Comparison of ENCODE assay signal across 24 cellular contexts in the genomic region with DNA sequence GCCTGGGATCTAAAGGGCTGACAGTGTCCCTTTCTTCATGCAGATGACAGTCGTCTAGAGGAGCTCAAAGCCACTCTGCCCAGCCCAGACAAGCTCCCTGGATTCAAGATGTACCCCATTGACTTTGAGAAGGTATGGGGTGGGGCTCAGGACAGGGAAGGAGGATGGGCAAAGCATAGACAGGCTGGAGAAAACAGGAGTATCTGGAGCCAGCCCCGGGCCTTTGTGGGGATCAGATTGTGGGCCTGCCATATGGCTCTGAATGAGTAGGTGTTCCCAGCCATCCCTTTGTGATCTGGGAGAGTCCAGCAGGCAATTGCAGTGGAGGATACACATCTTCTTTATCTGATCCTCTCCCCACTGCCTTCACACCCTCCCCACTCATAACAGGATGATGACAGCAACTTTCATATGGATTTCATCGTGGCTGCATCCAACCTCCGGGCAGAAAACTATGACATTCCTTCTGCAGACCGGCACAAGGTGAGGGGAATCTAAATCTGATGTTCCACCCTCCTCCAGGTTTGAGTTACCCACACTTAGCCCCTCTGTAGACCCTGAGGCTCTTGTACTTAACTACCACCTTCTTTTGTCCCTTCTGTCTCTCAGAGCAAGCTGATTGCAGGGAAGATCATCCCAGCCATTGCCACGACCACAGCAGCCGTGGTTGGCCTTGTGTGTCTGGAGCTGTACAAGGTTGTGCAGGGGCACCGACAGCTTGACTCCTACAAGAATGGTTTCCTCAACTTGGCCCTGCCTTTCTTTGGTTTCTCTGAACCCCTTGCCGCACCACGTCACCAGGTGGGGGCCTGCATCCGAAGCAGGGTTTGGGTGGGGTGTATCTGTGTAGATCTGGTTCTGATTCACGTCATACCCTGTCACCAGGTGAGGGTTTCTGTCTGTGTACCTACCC. TPM values are rescaled to one million over a fixed set of nuclear protein-coding genes. Genes with fewer than 3 reads are reported as not detected.
DNase-seq lines count a peak whose midpoint lies in the region; ATAC-seq and TF ChIP-seq lines count a peak whose summit lies in the region.
"Had no signal": no experiment of that assay in that cellular context is flagged by ENCODE, and none has a peak within 500 bp of the region (broad histone marks: within the 10 kb centered on the region; RNA-seq: fewer than 3 reads in every experiment).

No MANE protein-coding gene starts in this region.

- no peaks in the 10 kb centered on the region for H3K9me3 ChIP-seq in SK-N-MC (ENCODE audit: low read depth, low read length)
- H3K9me3 ChIP-seq in spleen: no peaks in the 10 kb centered on the region
- H3K9me3 ChIP-seq: BLaER1 treated with 17β-estradiol and CSF1 and Interleukin-3, amounts not matched to agents 10 nM and 100 nM; neutrophil; SJCRH30 had no signal

- peaks cover 5 to 14% (median 10%) of the 10 kb centered on the region in 6 donors for H3K4me1 ChIP-seq in spleen
- H3K4me1 ChIP-seq: SJCRH30 had no signal

- H3K9me3 Mint-ChIP-seq in activated naive CD4-positive, alpha-beta T cell treated with anti-CD3 and anti-CD28 coated beads for 36 hours: no peaks in the 10 kb centered on the region
- H3K9me3 Mint-ChIP-seq: activated naive CD4-positive, alpha-beta T cell treated with anti-CD3 and anti-CD28 coated beads, Interleukin-2, amount 50 U/mL, for 72 hours; stimulated activated naive B cell treated with anti-CD40 and anti-IgM and Interleukin-4, amounts not matched to agents 10 μg/mL and 1 μg/mL and 100 μg/mL, for 72 hours; T-helper 1 cell treated with Interleukin-12 subunit alpha and Interleukin-12 subunit beta and Interleukin-4 antibody, amounts not matched to agents 30 μg/mL and 1 μg/mL, for 36 hours had no signal

- CTCF ChIA-PET in activated naive CD4-positive, alpha-beta T cell treated with anti-CD3 and anti-CD28 coated beads for 36 hours (lab: Charles Lee): no interaction called here

- H3K27ac Mint-ChIP-seq in activated naive CD4-positive, alpha-beta T cell treated with anti-CD3 and anti-CD28 coated beads for 36 hours: peak overlapping the region; percentile 50

- peaks cover 18% of the 10 kb centered on the region for H3K4me1 Mint-ChIP-seq in activated naive CD4-positive, alpha-beta T cell treated with anti-CD3 and anti-CD28 coated beads for 36 hours (ENCODE audit: low read depth)

- DNase-seq in activated naive CD4-positive, alpha-beta T cell treated with anti-CD3 and anti-CD28 coated beads for 36 hours: no peak
- no peak for DNase-seq in activated naive CD4-positive, alpha-beta T cell (lab: John Stamatoyannopoulos, UW)
- no peak for DNase-seq in SK-N-MC (ENCODE audit: low read depth, low spot score)
- DNase-seq in epithelial cell of prostate (ENCODE audit: low read depth, low spot score): no peak
- peak; percentile 65 for DNase-seq in spleen
- DNase-seq: activated CD4-positive, alpha-beta T cell treated with anti-CD3 and anti-CD28 coated beads for 4 hours; cerebellar nuclear complex; DND-41; H7; head of caudate nucleus; Karpas-422; NCI-H1694; NCI-H2171 treated with DMSO at 0.1 percent for 48 hours; NCI-H524; SJCRH30; small intestine; stimulated activated naive B cell treated with anti-CD40 and anti-IgM and Interleukin-4, amounts not matched to agents 10 μg/mL and 1 μg/mL and 100 μg/mL, for 72 hours had no signal

- TF ChIP-seq POLR2A in spleen (IDR thresholded peaks at IDR 0.05): no peak

- no peak for TF ChIP-seq CTCF in spleen (IDR thresholded peaks at IDR 0.05 in 8 of 11, conservative IDR thresholded peaks at IDR 0.05 in 3 of 11)

- H3K36me3 Mint-ChIP-seq in activated naive CD4-positive, alpha-beta T cell treated with anti-CD3 and anti-CD28 coated beads for 36 hours (ENCODE audit: low read depth): peaks cover 33% of the 10 kb centered on the region

- H3K4me3 Mint-ChIP-seq in activated naive CD4-positive, alpha-beta T cell treated with anti-CD3 and anti-CD28 coated beads for 36 hours: no peak overlapping the region
- H3K4me3 Mint-ChIP-seq: stimulated activated naive B cell treated with anti-CD40 and anti-IgM and Interleukin-4, amounts not matched to agents 10 μg/mL and 1 μg/mL and 100 μg/mL, for 72 hours; T-helper 1 cell treated with Interleukin-12 subunit alpha and Interleukin-12 subunit beta and Interleukin-4 antibody, amounts not matched to agents 30 μg/mL and 1 μg/mL, for 36 hours had no signal

- WGBS in spleen, 5 donors: 92 to 97% (median 95%) methylated on average over 12 of the region's 12 CpGs

- intact Hi-C loops in activated naive CD4-positive, alpha-beta T cell treated with anti-CD3 and anti-CD28 coated beads for 36 hours (cut with micrococcal nuclease): no loop called here
- intact Hi-C loops in spleen (cut with DNase I; ENCODE audit: low total_unique reads): no loop called here

- no peak overlapping the region for H3K4me3 ChIP-seq in SK-N-MC
- no peak overlapping the region for H3K4me3 ChIP-seq in spleen
- H3K4me3 ChIP-seq: BLaER1 treated with 17β-estradiol and CSF1 and Interleukin-3, amounts not matched to agents 10 nM and 100 nM; SJCRH30 had no signal

- H3K36me3 ChIP-seq in SK-N-MC (ENCODE audit: insufficient read depth, low read length) (peaks cover 90% of the 10 kb centered on the region), spleen (peaks cover 12 to 92% (median 85%) of the 10 kb centered on the region in 6 donors)

- H3K27me3 ChIP-seq in spleen (replicated peaks in 1 of 7): no peaks in the 10 kb centered on the region
- H3K27me3 ChIP-seq: neutrophil, SJCRH30 had no signal

- no peak overlapping the region for H3K9ac ChIP-seq in SK-N-MC (ENCODE audit: insufficient read length)
- H3K9ac ChIP-seq: BLaER1 treated with 17β-estradiol and CSF1 and Interleukin-3, amounts not matched to agents 10 nM and 100 nM had no signal

- H3K27ac ChIP-seq in SK-N-MC (peak overlapping the region; percentile 36; the same call in 1 of the 2 replicates), epithelial cell of prostate (peak overlapping the region; percentile 56), spleen (no peak overlapping the region)
- H3K27ac ChIP-seq: BLaER1 treated with 17β-estradiol and CSF1 and Interleukin-3, amounts not matched to agents 10 nM and 100 nM; neutrophil; SJCRH30 had no signal

- no peaks in the 10 kb centered on the region for H3K27me3 Mint-ChIP-seq in activated naive CD4-positive, alpha-beta T cell treated with anti-CD3 and anti-CD28 coated beads for 36 hours (ENCODE audit: low read depth)
- H3K27me3 Mint-ChIP-seq: stimulated activated naive B cell treated with anti-CD40 and anti-IgM and Interleukin-4, amounts not matched to agents 10 μg/mL and 1 μg/mL and 100 μg/mL, for 72 hours had no signal

- ATAC-seq in GM19463 (IDR thresholded peaks at IDR 0.05; ENCODE audit: unreplicated experiment): no peak
- no peak for ATAC-seq in HG02588 (IDR thresholded peaks at IDR 0.05; ENCODE audit: unreplicated experiment)
- ATAC-seq: activated naive CD4-positive, alpha-beta T cell treated with anti-CD3 and anti-CD28 coated beads, Interleukin-2, amount 50 U/mL, for 72 hours; Panc1; stimulated activated naive B cell treated with anti-CD40 and anti-IgM and Interleukin-4, amounts not matched to agents 10 μg/mL and 1 μg/mL and 100 μg/mL, for 72 hours had no signal

RNA-seq across cellular contexts. Expression of gene CDK16, which starts 5.8 kb away (rescaled TPM):
- total RNA-seq in activated naive CD4-positive, alpha-beta T cell treated with anti-CD3 and anti-CD28 coated beads for 36 hours: 10 to 100 TPM; 85.3 to 88.3 TPM
- 10 to 100 TPM; 51.7 to 75.3 (median 60.0) TPM for total RNA-seq in spleen
- polyA plus RNA-seq in spleen: 10 to 100 TPM; 18.4 to 37.9 (median 28.8) TPM

RNA-seq across cellular contexts. Expression of gene UBA1, which starts 19.0 kb away (rescaled TPM):
- 100 to 1,000 TPM; 246 to 251 TPM for total RNA-seq in activated naive CD4-positive, alpha-beta T cell treated with anti-CD3 and anti-CD28 coated beads for 36 hours
- 100 to 1,000 TPM; 172 to 207 (median 194) TPM for total RNA-seq in spleen
- polyA plus RNA-seq in spleen: 10 to 100 TPM; 57.7 to 92.8 (median 88.9) TPM

RNA-seq across cellular contexts. Expression of gene USP11, which starts 20.2 kb away (rescaled TPM):
- total RNA-seq in activated naive CD4-positive, alpha-beta T cell treated with anti-CD3 and anti-CD28 coated beads for 36 hours: 10 to 100 TPM; 12.2 to 12.4 TPM
- total RNA-seq in spleen: 10 to 100 TPM; 46.2 to 91.5 (median 70.9) TPM
- 10 to 100 TPM; 19.9 to 35.2 (median 31.5) TPM for polyA plus RNA-seq in spleen

Comparison
In these comparisons a context has a peak if more than half of its experiments do, and no peak if none do; other contexts are left out.
1. H3K27ac ChIP-seq: peak in SK-N-MC (single experiment) and epithelial cell of prostate (single experiment); none in spleen (0 of 8).